Comparison of ENCODE assay signal across 2 cellular contexts in the genomic region with DNA sequence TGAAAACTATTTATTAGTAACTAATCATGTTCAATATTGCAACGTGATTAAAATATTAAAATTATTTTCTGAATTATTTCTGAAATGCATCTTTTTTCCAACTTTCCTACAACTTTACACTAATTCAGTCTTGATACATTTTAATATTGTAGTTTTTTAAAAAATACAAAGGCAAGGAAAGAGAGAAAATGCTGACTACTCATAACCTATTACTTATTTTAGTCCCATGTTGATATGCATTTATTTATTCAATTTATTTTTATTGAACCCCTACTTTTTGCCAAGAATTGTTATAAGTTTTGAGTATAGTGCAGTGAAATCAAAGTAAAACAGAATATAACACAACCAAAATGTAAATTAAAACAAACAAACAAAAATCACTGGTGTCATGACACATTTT.
TF ChIP-seq lines count a peak whose summit lies in the region.

No MANE protein-coding gene starts in this region.

TF ChIP-seq in HepG2, 621 proteins besides CTCF, POLR2A, EP300 and RAD21:
- peak; percentile 34; the same call in 1 of the 2 replicates for TF ChIP-seq MAFF (IDR thresholded peaks at IDR 0.05; ENCODE audit: low read depth, low read length)
- TF ChIP-seq MEIS2 (CRISPR knock-in tag; IDR thresholded peaks at IDR 0.05), result no peak
- peak; percentile 39 to 73; a peak in 3 of 4 replicates for TF ChIP-seq MAFK (conservative IDR thresholded peaks at IDR 0.05 in 1 of 2, IDR thresholded peaks at IDR 0.05 in 1 of 2; ENCODE audit: low read length in 2 of 2)

TF ChIP-seq in IMR-90, 13 proteins besides CTCF, POLR2A, EP300 and RAD21:
- TF ChIP-seq MAFK (IDR thresholded peaks at IDR 0.05; ENCODE audit: low read depth, low read length), result peak; percentile 37; the same call in 1 of the 2 replicates
- TF ChIP-seq CHD1 (IDR thresholded peaks at IDR 0.05; ENCODE audit: low read depth, low read length), result no peak
TF ChIP-seq in IMR-90: peak in this region for 1.
